In the genomic region with DNA sequence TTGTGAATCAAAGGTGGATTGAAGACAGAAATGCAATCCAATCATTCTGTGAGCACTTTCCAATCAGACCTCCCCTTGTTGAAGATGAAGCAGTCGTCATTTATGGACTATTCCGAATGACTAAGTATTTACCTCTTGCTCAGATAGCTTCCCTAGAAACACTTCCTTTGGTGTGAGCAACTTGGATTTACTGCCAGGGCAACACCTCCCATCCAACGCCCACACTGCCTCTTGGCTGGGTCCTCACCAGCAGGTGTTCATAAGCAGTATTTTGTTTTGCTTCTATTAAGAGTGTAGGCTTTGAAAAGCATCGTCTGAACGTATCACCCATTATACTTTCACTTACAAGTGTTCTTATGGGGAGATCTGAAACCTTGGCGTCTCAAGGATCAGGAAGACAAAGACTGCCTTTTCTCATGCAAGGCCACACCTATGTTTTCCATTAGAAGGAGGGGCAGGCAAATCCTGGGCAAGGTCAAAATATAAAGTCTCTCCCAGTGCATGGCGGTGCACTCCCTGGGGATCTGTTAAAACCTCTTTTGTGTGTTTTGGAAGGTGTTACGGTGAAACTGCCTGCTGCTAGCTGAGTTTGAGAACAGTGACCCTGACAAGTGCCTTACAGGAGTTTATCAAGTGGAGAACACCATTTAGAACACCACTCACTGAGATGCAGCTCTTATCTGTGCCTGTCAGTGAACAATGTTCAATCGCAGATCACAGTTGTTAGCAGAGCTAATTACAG, we compare ENCODE assay signal across 11 cellular contexts. TPM values are rescaled to one million over a fixed set of nuclear protein-coding genes. Genes with fewer than 3 reads are reported as not detected.
DNase-seq lines count a peak whose midpoint lies in the region; ATAC-seq and TF ChIP-seq lines count a peak whose summit lies in the region.
"Had no signal": no experiment of that assay in that cellular context is flagged by ENCODE, and none has a peak within 500 bp of the region (broad histone marks: within the 10 kb centered on the region; RNA-seq: fewer than 3 reads in every experiment).

No MANE protein-coding gene starts in this region.

- intact Hi-C loops in activated CD4-positive, alpha-beta T cell treated with anti-CD3 and anti-CD28 coated beads, Interleukin-2, amount 10 ng/mL, durations not matched to agents 24 days and 14 days (cut with micrococcal nuclease): no loop called here

- H3K4ac ChIP-seq in neuronal stem cell (ENCODE audit: low read length): no peak overlapping the region

- peaks cover 1 to 2% of the 10 kb centered on the region in 2 donors for H3K4me1 ChIP-seq in neuronal stem cell (ENCODE audit: control insufficient read depth in 2 of 2, insufficient read depth in 1 of 2, low read depth in 1 of 2, low read length in 2 of 2)

- no peak overlapping the region for H3K4me2 ChIP-seq in neuronal stem cell (ENCODE audit: insufficient read depth, low read length, poor library complexity, severe bottlenecking)
- H3K4me2 ChIP-seq: KMS-11 had no signal

- H3K4me1 Mint-ChIP-seq in activated CD4-positive, alpha-beta T cell treated with anti-CD3 and anti-CD28 coated beads, Interleukin-2, amount 10 ng/mL, durations not matched to agents 24 days and 14 days: no peaks in the 10 kb centered on the region
- H3K4me1 Mint-ChIP-seq: central memory CD8-positive, alpha-beta T cell had no signal

- no peak overlapping the region for H3K4me3 Mint-ChIP-seq in activated CD4-positive, alpha-beta T cell treated with anti-CD3 and anti-CD28 coated beads, Interleukin-2, amount 10 ng/mL, durations not matched to agents 24 days and 14 days
- H3K4me3 Mint-ChIP-seq: central memory CD8-positive, alpha-beta T cell had no signal

- H2AK5ac ChIP-seq in neuronal stem cell (ENCODE audit: low read depth, low read length): no peak overlapping the region

- H3K14ac ChIP-seq in neuronal stem cell (ENCODE audit: low read length): no peak overlapping the region

- H4K91ac ChIP-seq in neuronal stem cell (ENCODE audit: low read depth, low read length, poor library complexity): no peak overlapping the region

- no peaks in the 10 kb centered on the region for H3K79me1 ChIP-seq in neuronal stem cell (ENCODE audit: low read depth, low read length)

- H2AFZ ChIP-seq in neuronal stem cell (ENCODE audit: low read length): peak overlapping the region; percentile 8

- H3K9ac ChIP-seq in neuronal stem cell (ENCODE audit: low read depth, low read length, poor library complexity): no peak overlapping the region
- H3K9ac ChIP-seq: KMS-11 had no signal

- H3K18ac ChIP-seq in neuronal stem cell (ENCODE audit: low read length): no peak overlapping the region

- no peak overlapping the region for H2BK12ac ChIP-seq in neuronal stem cell (ENCODE audit: low read length)

- H3K27ac Mint-ChIP-seq in activated CD4-positive, alpha-beta T cell treated with anti-CD3 and anti-CD28 coated beads, Interleukin-2, amount 10 ng/mL, durations not matched to agents 24 days and 14 days: no peak overlapping the region

- no peak overlapping the region for H2BK120ac ChIP-seq in neuronal stem cell (ENCODE audit: low read depth, low read length)

- no peaks in the 10 kb centered on the region for H3K9me3 ChIP-seq in neuronal stem cell (replicated peaks in 1 of 2; ENCODE audit: control insufficient read depth in 2 of 2, insufficient read depth in 1 of 2, low read depth in 1 of 2, low read length in 2 of 2)

- no peak overlapping the region for H3K27ac ChIP-seq in neuronal stem cell (replicated peaks; ENCODE audit: low read length)
- H3K27ac ChIP-seq: KMS-11 had no signal

- ATAC-seq in HG03045 (IDR thresholded peaks at IDR 0.05; ENCODE audit: unreplicated experiment) (no peak), GM18519 (IDR thresholded peaks at IDR 0.05; ENCODE audit: low FRiP score, unreplicated experiment) (no peak)

- H3K27me3 ChIP-seq in H7 (ENCODE audit: control insufficient read depth, insufficient read depth, low read length): no peaks in the 10 kb centered on the region
- H3K27me3 ChIP-seq in neuronal stem cell (ENCODE audit: control insufficient read depth in 3 of 3, insufficient read depth in 3 of 3, low read depth in 1 of 3, low read length in 3 of 3): no peaks in the 10 kb centered on the region

- no peak overlapping the region for H3K23ac ChIP-seq in neuronal stem cell (ENCODE audit: low read depth, low read length, poor library complexity)

- H3K27me3 Mint-ChIP-seq in activated CD4-positive, alpha-beta T cell treated with anti-CD3 and anti-CD28 coated beads, Interleukin-2, amount 10 ng/mL, durations not matched to agents 24 days and 14 days: no peaks in the 10 kb centered on the region

- no peak overlapping the region for H2BK15ac ChIP-seq in neuronal stem cell (ENCODE audit: low read length)

- no peak overlapping the region for H3K4me3 ChIP-seq in H7 (ENCODE audit: insufficient read depth, low read depth, low read length)
- H3K4me3 ChIP-seq in epithelial cell of esophagus (ENCODE audit: low read length): peak overlapping the region; percentile 4
- no peak overlapping the region for H3K4me3 ChIP-seq in neuronal stem cell (ENCODE audit: low read length in 2 of 2)

- TF ChIP-seq CTCF in epithelial cell of esophagus (IDR thresholded peaks at IDR 0.05; ENCODE audit: insufficient read depth, low read depth, low read length, missing control alignments): no peak

- no peak overlapping the region for H4K8ac ChIP-seq in neuronal stem cell (ENCODE audit: low read depth, low read length)

- H2BK5ac ChIP-seq in neuronal stem cell (ENCODE audit: low read length): no peak overlapping the region

- no CpG with 5 or more reads among the region's 9 CpGs for WGBS in neuronal stem cell (ENCODE audit: extremely low coverage in 2 of 2, insufficient read length in 2 of 2, insufficient replicate concordance in 1 of 2), 2 donors

- peak; percentile 19 for DNase-seq in H7
- peak; percentile 84 for DNase-seq in NCI-H345 (lab: John Stamatoyannopoulos, UW)
- DNase-seq in epithelial cell of esophagus (ENCODE audit: low read depth): peak; percentile 89
- DNase-seq in neuronal stem cell (ENCODE audit: low spot score): no peak
- DNase-seq in activated CD4-positive, alpha-beta T cell treated with anti-CD3 and anti-CD28 coated beads, Interleukin-2, amount 10 ng/mL, durations not matched to agents 24 days and 14 days: no peak
- DNase-seq in NCI-H446 treated with DMSO at 0.1 percent for 48 hours (lab: John Stamatoyannopoulos, UW): no peak

- H3K36me3 ChIP-seq in H7 (replicated peaks; ENCODE audit: control insufficient read depth, insufficient read depth, low read length) (no peaks in the 10 kb centered on the region), neuronal stem cell (replicated peaks in 1 of 2; ENCODE audit: control insufficient read depth in 2 of 2, insufficient read depth in 2 of 2, low read length in 2 of 2) (no peaks in the 10 kb centered on the region)

- no peaks in the 10 kb centered on the region for H3K36me3 Mint-ChIP-seq in activated CD4-positive, alpha-beta T cell treated with anti-CD3 and anti-CD28 coated beads, Interleukin-2, amount 10 ng/mL, durations not matched to agents 24 days and 14 days (ENCODE audit: low read depth)

- no peaks in the 10 kb centered on the region for H3K9me3 Mint-ChIP-seq in activated CD4-positive, alpha-beta T cell treated with anti-CD3 and anti-CD28 coated beads, Interleukin-2, amount 10 ng/mL, durations not matched to agents 24 days and 14 days
- H3K9me3 Mint-ChIP-seq: central memory CD8-positive, alpha-beta T cell had no signal

RNA-seq across cellular contexts. Expression of gene MARCHF3, which starts 10.6 kb away (rescaled TPM):
- total RNA-seq in H7 (2014; rRNA removed; shearing (Covaris generic)): 15.9 and 19.0 TPM in 2 replicates
- polyA plus RNA-seq in neuronal stem cell (2013, experiment 1 of 2): 0.53 TPM
- polyA plus RNA-seq in neuronal stem cell (2013, experiment 2 of 2): 0.71 TPM
- 2.3 and 4.2 TPM in 2 replicates for total RNA-seq in activated CD4-positive, alpha-beta T cell treated with anti-CD3 and anti-CD28 coated beads, Interleukin-2, amount 10 ng/mL, durations not matched to agents 24 days and 14 days
- total RNA-seq: G401 had no signal

RNA-seq across cellular contexts. Expression of gene C5orf63, which starts 32.4 kb away (rescaled TPM):
- total RNA-seq in H7 (2014; rRNA removed; shearing (Covaris generic)): 0.37 and 0.90 TPM in 2 replicates
- polyA plus RNA-seq in neuronal stem cell (2013, experiment 1 of 2): 0.32 TPM
- polyA plus RNA-seq in neuronal stem cell (2013, experiment 2 of 2): 0.48 TPM
- total RNA-seq in activated CD4-positive, alpha-beta T cell treated with anti-CD3 and anti-CD28 coated beads, Interleukin-2, amount 10 ng/mL, durations not matched to agents 24 days and 14 days: 5.6 and 5.7 TPM in 2 replicates
- total RNA-seq: G401 had no signal

Comparison
In these comparisons a context has a peak if more than half of its experiments do, and no peak if none do; other contexts are left out.
1. DNase-seq: peak in H7 (single experiment), NCI-H345 (single experiment) and epithelial cell of esophagus (single experiment); none in neuronal stem cell (single experiment), activated CD4-positive, alpha-beta T cell treated with anti-CD3 and anti-CD28 coated beads, Interleukin-2, amount 10 ng/mL, durations not matched to agents 24 days and 14 days (single experiment) and NCI-H446 treated with DMSO at 0.1 percent for 48 hours (single experiment).